ENCODE assay signal across 1 cellular context in the genomic region with DNA sequence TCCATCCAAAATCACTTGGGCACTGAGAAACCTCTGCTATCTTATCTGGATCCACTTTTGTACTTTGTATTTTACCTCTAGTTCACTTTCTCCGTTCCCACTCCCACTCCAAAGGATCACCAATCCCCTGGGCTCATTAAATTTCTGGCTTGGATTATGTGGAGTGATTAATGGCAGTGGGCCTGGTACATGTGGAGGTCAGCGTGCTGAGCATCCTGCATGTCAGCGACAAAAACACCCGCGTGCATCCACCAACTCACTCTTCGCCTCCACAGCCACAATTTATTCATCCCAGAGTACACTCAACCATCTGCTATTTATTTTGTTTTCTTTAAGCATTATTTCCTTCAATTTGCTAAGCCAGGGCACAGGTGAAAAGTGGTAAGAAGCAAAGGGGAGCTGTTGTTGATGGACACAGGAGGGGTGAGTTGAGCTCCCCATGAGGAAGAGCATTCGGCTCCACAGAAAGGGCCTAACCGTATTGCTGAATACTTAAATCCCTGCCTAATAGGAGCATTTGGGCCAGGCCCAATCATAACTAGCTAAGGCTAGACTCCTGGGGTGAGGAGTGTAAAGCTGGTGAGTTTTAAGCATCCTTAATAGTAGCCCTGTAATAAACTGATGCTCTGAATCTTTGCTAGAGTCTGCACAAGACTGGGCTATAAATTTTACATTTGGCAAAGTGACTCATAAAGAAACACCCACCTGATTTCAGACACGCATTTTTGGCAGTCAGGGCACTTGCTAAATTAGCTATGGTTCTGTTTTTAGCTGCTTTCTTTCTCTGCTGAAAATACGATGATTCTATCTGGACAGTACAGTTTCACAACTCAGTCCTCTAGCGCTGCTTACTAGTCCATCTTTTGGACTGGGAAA.
TF ChIP-seq lines count a peak whose summit lies in the region.

No MANE protein-coding gene starts in this region.

TF ChIP-seq in HEK293, 187 proteins besides CTCF, POLR2A, EP300 and RAD21 (continued from another document):
- TF ChIP-seq SCRT2 (tag by site-specific recombination; IDR thresholded peaks at IDR 0.05): no peak
- no peak for TF ChIP-seq ZFP37 (tag by site-specific recombination; IDR thresholded peaks at IDR 0.05)
- no peak for TF ChIP-seq ZFP3 (tag by site-specific recombination; IDR thresholded peaks at IDR 0.05; ENCODE audit: low read depth)
- no peak for TF ChIP-seq ZNF529 (tag by site-specific recombination; IDR thresholded peaks at IDR 0.05; ENCODE audit: insufficient replicate concordance)
- TF ChIP-seq, protein P1, sequence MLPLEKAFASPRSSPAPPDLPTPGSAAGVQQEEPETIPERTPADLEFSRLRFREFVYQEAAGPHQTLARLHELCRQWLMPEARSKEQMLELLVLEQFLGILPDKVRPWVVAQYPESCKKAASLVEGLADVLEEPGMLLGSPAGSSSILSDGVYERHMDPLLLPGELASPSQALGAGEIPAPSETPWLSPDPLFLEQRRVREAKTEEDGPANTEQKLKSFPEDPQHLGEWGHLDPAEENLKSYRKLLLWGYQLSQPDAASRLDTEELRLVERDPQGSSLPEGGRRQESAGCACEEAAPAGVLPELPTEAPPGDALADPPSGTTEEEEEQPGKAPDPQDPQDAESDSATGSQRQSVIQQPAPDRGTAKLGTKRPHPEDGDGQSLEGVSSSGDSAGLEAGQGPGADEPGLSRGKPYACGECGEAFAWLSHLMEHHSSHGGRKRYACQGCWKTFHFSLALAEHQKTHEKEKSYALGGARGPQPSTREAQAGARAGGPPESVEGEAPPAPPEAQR (tag by site-specific recombination; IDR thresholded peaks at IDR 0.05): no peak
- TF ChIP-seq KLF10 (tag by site-specific recombination; IDR thresholded peaks at IDR 0.05): peak; percentile 51; the same call in 1 of the 2 replicates
- peak; percentile 49; the same call in 1 of the 2 replicates for TF ChIP-seq ZNF10 (tag by site-specific recombination; IDR thresholded peaks at IDR 0.05)
- no peak for TF ChIP-seq ZNF549 (tag by site-specific recombination; IDR thresholded peaks at IDR 0.05)
- TF ChIP-seq ZNF239 (tag by site-specific recombination; IDR thresholded peaks at IDR 0.05): no peak
- TF ChIP-seq ZNF341 (tag by site-specific recombination; IDR thresholded peaks at IDR 0.05; ENCODE audit: low read depth): no peak
- TF ChIP-seq, protein P2, sequence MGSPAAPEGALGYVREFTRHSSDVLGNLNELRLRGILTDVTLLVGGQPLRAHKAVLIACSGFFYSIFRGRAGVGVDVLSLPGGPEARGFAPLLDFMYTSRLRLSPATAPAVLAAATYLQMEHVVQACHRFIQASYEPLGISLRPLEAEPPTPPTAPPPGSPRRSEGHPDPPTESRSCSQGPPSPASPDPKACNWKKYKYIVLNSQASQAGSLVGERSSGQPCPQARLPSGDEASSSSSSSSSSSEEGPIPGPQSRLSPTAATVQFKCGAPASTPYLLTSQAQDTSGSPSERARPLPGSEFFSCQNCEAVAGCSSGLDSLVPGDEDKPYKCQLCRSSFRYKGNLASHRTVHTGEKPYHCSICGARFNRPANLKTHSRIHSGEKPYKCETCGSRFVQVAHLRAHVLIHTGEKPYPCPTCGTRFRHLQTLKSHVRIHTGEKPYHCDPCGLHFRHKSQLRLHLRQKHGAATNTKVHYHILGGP (tag by site-specific recombination; IDR thresholded peaks at IDR 0.05): no peak
- peak; percentile 43; the same call in 1 of the 2 replicates for TF ChIP-seq ZNF24 (tag by site-specific recombination; IDR thresholded peaks at IDR 0.05)
- TF ChIP-seq KLF1 (tag by site-specific recombination; IDR thresholded peaks at IDR 0.05): no peak
- no peak for TF ChIP-seq ZNF544 (tag by site-specific recombination; IDR thresholded peaks at IDR 0.05)
- no peak for TF ChIP-seq ZNF624 (tag by site-specific recombination; IDR thresholded peaks at IDR 0.05)
- TF ChIP-seq ZNF221 (tag by site-specific recombination; IDR thresholded peaks at IDR 0.05; ENCODE audit: borderline replicate concordance): no peak
- TF ChIP-seq HOXC10 (CRISPR knock-in tag; IDR thresholded peaks at IDR 0.05): no peak
- no peak for TF ChIP-seq ZNF214 (tag by site-specific recombination; IDR thresholded peaks at IDR 0.05; ENCODE audit: borderline replicate concordance)
- TF ChIP-seq ZNF777 (tag by site-specific recombination; IDR thresholded peaks at IDR 0.05; ENCODE audit: borderline replicate concordance): no peak
- TF ChIP-seq ZNF121 (tag by site-specific recombination; IDR thresholded peaks at IDR 0.05): no peak
- TF ChIP-seq ZBTB7A (tag by site-specific recombination; IDR thresholded peaks at IDR 0.05; ENCODE audit: low read depth): no peak
- TF ChIP-seq ZNF561 (tag by site-specific recombination; IDR thresholded peaks at IDR 0.05; ENCODE audit: borderline replicate concordance): peak; percentile 41; the same call in 1 of the 2 replicates
